In genomic region chr7:131039355-131039762, GRCh38 we compare ENCODE assay signal across 13 cellular contexts.
DNase-seq lines count a peak whose midpoint lies in the region; ATAC-seq and TF ChIP-seq lines count a peak whose summit lies in the region.
"Had no signal": no experiment of that assay in that cellular context is flagged by ENCODE, and none has a peak within 500 bp of the region (broad histone marks: within the 10 kb centered on the region; RNA-seq: fewer than 3 reads in every experiment).

No MANE protein-coding gene starts in this region.

- H3K36me3 Mint-ChIP-seq in activated CD4-positive, alpha-beta memory T cell treated with anti-CD3 and anti-CD28 coated beads for 36 hours: peaks cover 15% of the 10 kb centered on the region
- H3K36me3 Mint-ChIP-seq in activated CD4-positive, alpha-beta memory T cell treated with anti-CD3 and anti-CD28 coated beads, Interleukin-2, amount 10 ng/mL, durations not matched to agents 7 days and 5 days (ENCODE audit: low read depth): peaks cover 26% of the 10 kb centered on the region
- H3K36me3 Mint-ChIP-seq in stimulated activated memory B cell treated with anti-CD40 and anti-IgM and Interleukin-4, amounts not matched to agents 10 μg/mL and 1 μg/mL and 100 μg/mL, for 72 hours: peaks cover 31% of the 10 kb centered on the region

- H4K20me1 ChIP-seq in fibroblast of lung (ENCODE audit: control insufficient read depth, extremely low read depth, insufficient read depth, low read length): no peaks in the 10 kb centered on the region

- H3K27me3 ChIP-seq in fibroblast of lung (ENCODE audit: control insufficient read depth, insufficient read depth, low read length): no peaks in the 10 kb centered on the region

- CTCF ChIA-PET in activated CD4-positive, alpha-beta memory T cell treated with anti-CD3 and anti-CD28 coated beads for 36 hours (lab: Charles Lee): interaction anchor here (0.6 to 4.4 kb wide), 36 partner anchors 8 to 158 kb away, joined by 3 to 90 read pairs (median 6); no protein-coding TSS in a partner anchor
- CTCF ChIA-PET in activated CD4-positive, alpha-beta memory T cell treated with anti-CD3 and anti-CD28 coated beads, Interleukin-2, amount 10 ng/mL, durations not matched to agents 7 days and 5 days (lab: Charles Lee): interaction anchor here (0.9 to 4.4 kb wide), 29 partner anchors 9 to 473 kb away, joined by 3 to 57 read pairs (median 6); no protein-coding TSS in a partner anchor

- H3K4me2 ChIP-seq in fibroblast of lung (ENCODE audit: extremely low read depth, insufficient read depth, low read length): peak overlapping the region; percentile 9

- TF ChIP-seq CTCF in fibroblast of lung (conservative IDR thresholded peaks at IDR 0.05 in 1 of 2, IDR thresholded peaks at IDR 0.05 in 1 of 2; ENCODE audit: low read depth in 1 of 2, low read length in 2 of 2): no peak

- peaks cover 3% of the 10 kb centered on the region for H3K4me1 ChIP-seq in fibroblast of lung (ENCODE audit: control insufficient read depth, extremely low read depth, insufficient read depth, low read length)

- H3K27ac Mint-ChIP-seq in activated CD4-positive, alpha-beta memory T cell treated with anti-CD3 and anti-CD28 coated beads for 36 hours: peak overlapping the region; percentile 11
- no peak overlapping the region for H3K27ac Mint-ChIP-seq in activated CD4-positive, alpha-beta memory T cell treated with anti-CD3 and anti-CD28 coated beads, Interleukin-2, amount 10 ng/mL, durations not matched to agents 7 days and 5 days
- H3K27ac Mint-ChIP-seq in stimulated activated memory B cell treated with anti-CD40 and anti-IgM and Interleukin-4, amounts not matched to agents 10 μg/mL and 1 μg/mL and 100 μg/mL, for 72 hours: peak overlapping the region; percentile 45

- no peaks in the 10 kb centered on the region for H3K27me3 Mint-ChIP-seq in activated CD4-positive, alpha-beta memory T cell treated with anti-CD3 and anti-CD28 coated beads for 36 hours
- H3K27me3 Mint-ChIP-seq in activated CD4-positive, alpha-beta memory T cell treated with anti-CD3 and anti-CD28 coated beads, Interleukin-2, amount 10 ng/mL, durations not matched to agents 7 days and 5 days: no peaks in the 10 kb centered on the region
- no peaks in the 10 kb centered on the region for H3K27me3 Mint-ChIP-seq in stimulated activated memory B cell treated with anti-CD40 and anti-IgM and Interleukin-4, amounts not matched to agents 10 μg/mL and 1 μg/mL and 100 μg/mL, for 72 hours

- H3K4me3 Mint-ChIP-seq in activated CD4-positive, alpha-beta memory T cell treated with anti-CD3 and anti-CD28 coated beads for 36 hours: no peak overlapping the region
- H3K4me3 Mint-ChIP-seq in activated CD4-positive, alpha-beta memory T cell treated with anti-CD3 and anti-CD28 coated beads, Interleukin-2, amount 10 ng/mL, durations not matched to agents 7 days and 5 days: no peak overlapping the region
- no peak overlapping the region for H3K4me3 Mint-ChIP-seq in stimulated activated memory B cell treated with anti-CD40 and anti-IgM and Interleukin-4, amounts not matched to agents 10 μg/mL and 1 μg/mL and 100 μg/mL, for 72 hours

- peaks cover 56% of the 10 kb centered on the region for H3K79me2 ChIP-seq in fibroblast of lung (ENCODE audit: control insufficient read depth, insufficient read depth, low read length)

- H3K9me3 Mint-ChIP-seq in activated CD4-positive, alpha-beta memory T cell treated with anti-CD3 and anti-CD28 coated beads for 36 hours: no peaks in the 10 kb centered on the region
- H3K9me3 Mint-ChIP-seq in activated CD4-positive, alpha-beta memory T cell treated with anti-CD3 and anti-CD28 coated beads, Interleukin-2, amount 10 ng/mL, durations not matched to agents 7 days and 5 days: no peaks in the 10 kb centered on the region
- H3K9me3 Mint-ChIP-seq in stimulated activated memory B cell treated with anti-CD40 and anti-IgM and Interleukin-4, amounts not matched to agents 10 μg/mL and 1 μg/mL and 100 μg/mL, for 72 hours: no peaks in the 10 kb centered on the region

- H3K36me3 ChIP-seq in fibroblast of lung (ENCODE audit: control insufficient read depth, insufficient read depth, low read length): no peaks in the 10 kb centered on the region

- H3K4me1 Mint-ChIP-seq in activated CD4-positive, alpha-beta memory T cell treated with anti-CD3 and anti-CD28 coated beads for 36 hours (ENCODE audit: low read depth): peaks cover 72% of the 10 kb centered on the region
- H3K4me1 Mint-ChIP-seq in activated CD4-positive, alpha-beta memory T cell treated with anti-CD3 and anti-CD28 coated beads, Interleukin-2, amount 10 ng/mL, durations not matched to agents 7 days and 5 days: peaks cover 53% of the 10 kb centered on the region
- H3K4me1 Mint-ChIP-seq in stimulated activated memory B cell treated with anti-CD40 and anti-IgM and Interleukin-4, amounts not matched to agents 10 μg/mL and 1 μg/mL and 100 μg/mL, for 72 hours: peaks cover 65% of the 10 kb centered on the region

- no peak overlapping the region for H3K9ac ChIP-seq in fibroblast of lung (ENCODE audit: insufficient read depth, low read length)

- H3K9me3 ChIP-seq in fibroblast of lung (ENCODE audit: control insufficient read depth, insufficient read depth, low read depth, low read length): no peaks in the 10 kb centered on the region

- H3K27ac ChIP-seq in fibroblast of lung (ENCODE audit: insufficient read depth, low read length): no peak overlapping the region

- no peak for DNase-seq in activated CD4-positive, alpha-beta memory T cell treated with anti-CD3 and anti-CD28 coated beads for 36 hours
- DNase-seq in activated CD4-positive, alpha-beta memory T cell treated with anti-CD3 and anti-CD28 coated beads, Interleukin-2, amount 10 ng/mL, durations not matched to agents 7 days and 5 days: no peak
- DNase-seq in fibroblast of lung (ENCODE audit: low read depth in 2 of 2): peak in 1 of 2 donors; percentile 51
- DNase-seq in KBM-7: no peak
- DNase-seq in hippocampal formation (lab: John Stamatoyannopoulos, UW): no peak
- DNase-seq: DMS153; head of caudate nucleus; NCI-H146; NK-92 treated with Interleukin-12 subunit alpha and Interleukin-12 subunit beta, amount 100 ng/mL, for 24 hours; retina had no signal

- no peak overlapping the region for H3K4me3 ChIP-seq in fibroblast of lung (replicated peaks in 1 of 4; ENCODE audit: control extremely low read depth in 1 of 4, insufficient read depth in 1 of 4, low read depth in 3 of 4, low read length in 4 of 4)

- POLR2A ChIA-PET in activated CD4-positive, alpha-beta memory T cell treated with anti-CD3 and anti-CD28 coated beads for 36 hours (lab: Charles Lee): interaction anchor here (0.6 to 1.4 kb wide), 4 partner anchors 57 to 463 kb away, joined by 3 to 6 read pairs (median 4); no protein-coding TSS in a partner anchor
- POLR2A ChIA-PET in activated CD4-positive, alpha-beta memory T cell treated with anti-CD3 and anti-CD28 coated beads, Interleukin-2, amount 10 ng/mL, durations not matched to agents 7 days and 5 days (lab: Charles Lee): interaction anchor here (0.9 to 2.4 kb wide), 11 partner anchors 8 to 126 kb away, joined by 3 to 17 read pairs (median 5); no protein-coding TSS in a partner anchor

- intact Hi-C loops in activated CD4-positive, alpha-beta memory T cell treated with anti-CD3 and anti-CD28 coated beads for 36 hours (cut with micrococcal nuclease): no loop called here

- H2AFZ ChIP-seq in fibroblast of lung (ENCODE audit: low read length): no peak overlapping the region

- ATAC-seq in SK-N-SH treated with all-trans-retinoic acid at 6 μM for 48 hours (peak; percentile 59), HG03139 (IDR thresholded peaks at IDR 0.05; ENCODE audit: unreplicated experiment) (no peak)
- ATAC-seq in stimulated activated memory B cell treated with anti-CD40 and anti-IgM and Interleukin-4, amounts not matched to agents 10 μg/mL and 1 μg/mL and 100 μg/mL, for 72 hours: no peak

- in situ Hi-C loops in KBM-7 (cut with MboI; ENCODE audit: low pct_unique_long_range_greater_than_20kb, low sequenced_read_pairs): no loop called here

TF ChIP-seq in SK-N-SH treated with all-trans-retinoic acid at 6 μM for 48 hours, 23 proteins besides CTCF, POLR2A, EP300 and RAD21 (continues in another document):
- TF ChIP-seq BACH2 (CRISPR knock-in tag; IDR thresholded peaks at IDR 0.05; ENCODE audit: borderline replicate concordance): no peak
- TF ChIP-seq SNAI2 (CRISPR knock-in tag; IDR thresholded peaks at IDR 0.05): no peak
- TF ChIP-seq POU6F1 (CRISPR knock-in tag; IDR thresholded peaks at IDR 0.05; ENCODE audit: borderline replicate concordance, low read depth): no peak
- no peak for TF ChIP-seq ISL1 (CRISPR knock-in tag; IDR thresholded peaks at IDR 0.05)
